Comparison of ENCODE assay signal across 12 cellular contexts in the genomic region with DNA sequence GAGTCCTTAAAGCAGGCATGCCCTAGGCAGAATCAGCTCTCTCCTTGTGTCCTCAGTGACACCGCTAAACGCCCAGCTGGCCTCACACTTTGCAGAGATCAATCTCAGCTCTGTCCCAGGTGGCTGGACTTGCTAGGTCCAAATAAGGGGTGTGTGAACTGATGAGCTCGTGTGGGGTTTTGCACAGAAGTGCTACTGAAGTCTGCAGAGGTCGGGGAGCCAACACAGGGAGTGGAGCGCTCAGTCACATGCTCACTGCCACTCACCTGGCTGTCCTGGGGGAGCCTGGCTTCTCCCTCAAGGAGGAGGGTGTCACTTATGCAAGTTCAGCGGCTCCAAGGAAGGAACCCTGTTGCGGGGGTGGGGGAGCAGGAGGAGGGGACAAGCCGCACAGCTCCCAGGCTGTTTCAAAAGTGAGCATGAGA. TPM values are rescaled to one million over a fixed set of nuclear protein-coding genes. Genes with fewer than 3 reads are reported as not detected.
A peak's percentile ranks its signal among the peaks of the same experiment; 100 is the strongest.
DNase-seq lines count a peak whose midpoint lies in the region; ATAC-seq, FAIRE-seq and TF ChIP-seq lines count a peak whose summit lies in the region.
"Had no signal": no experiment of that assay in that cellular context is flagged by ENCODE, and none has a peak within 500 bp of the region (broad histone marks: within the 10 kb centered on the region; RNA-seq: fewer than 3 reads in every experiment).

No MANE protein-coding gene starts in this region.

- H3K9me1 ChIP-seq in K562 (ENCODE audit: control insufficient read depth, insufficient read depth, low read length): no peaks in the 10 kb centered on the region

- H3K4me3 Mint-ChIP-seq in GM23338 (peak overlapping the region; percentile 2; the same call in 1 of the 3 replicates), memory B cell (no peak overlapping the region)

- peaks cover 43% of the 10 kb centered on the region for H3K4me1 Mint-ChIP-seq in GM23338
- H3K4me1 Mint-ChIP-seq in memory B cell: peaks cover 13% of the 10 kb centered on the region

- no peaks in the 10 kb centered on the region for H3K36me3 Mint-ChIP-seq in GM23338 (ENCODE audit: low read depth)
- no peaks in the 10 kb centered on the region for H3K36me3 Mint-ChIP-seq in memory B cell

- CTCF ChIA-PET in K562 (lab: Yijun Ruan, JAX; ENCODE audit: low intra/inter-chr PET ratio): no interaction called here

- peaks cover 20% of the 10 kb centered on the region; the same call in 1 of the 2 replicates for H3K4me1 ChIP-seq in GM23338 (ENCODE audit: insufficient read depth)
- peaks cover 0 to 29% of the 10 kb centered on the region in 2 experiments; a peak in 2 of 5 replicates for H3K4me1 ChIP-seq in K562 (replicated peaks in 1 of 2; ENCODE audit: control insufficient read depth in 2 of 2, insufficient read depth in 2 of 2, low read length in 2 of 2)
- H3K4me1 ChIP-seq in stomach smooth muscle (ENCODE audit: control insufficient read depth, insufficient read depth, low read length): peaks cover 83% of the 10 kb centered on the region

- no peaks in the 10 kb centered on the region for H4K20me1 ChIP-seq in GM23338 (replicated peaks; ENCODE audit: insufficient read depth)
- H4K20me1 ChIP-seq in K562 (replicated peaks; ENCODE audit: control insufficient read depth, insufficient read depth, low read length): peaks cover 17% of the 10 kb centered on the region

- H3K36me3 ChIP-seq in GM23338 (ENCODE audit: insufficient read depth) (no peaks in the 10 kb centered on the region), K562 (ENCODE audit: control insufficient read depth, insufficient read depth, low read length) (no peaks in the 10 kb centered on the region), stomach smooth muscle (ENCODE audit: control insufficient read depth in 2 of 2, insufficient read depth in 2 of 2, low read length in 2 of 2) (peaks cover 0 to under 1% of the 10 kb centered on the region in 2 donors)

- H3K9ac ChIP-seq in K562 (ENCODE audit: insufficient read depth in 1 of 2, low read depth in 2 of 2, low read length in 2 of 2): no peak overlapping the region
- H3K9ac ChIP-seq in stomach smooth muscle (ENCODE audit: low read length in 2 of 2): peak overlapping the region; percentile 57 to 62

- 0% methylated on average over 8 of the region's 8 CpGs for WGBS in K562 (ENCODE audit: insufficient coverage, low coverage, missing lambda C conversion rate)

- H3K4me3 ChIP-seq in GM23338: no peak overlapping the region
- no peak overlapping the region for H3K4me3 ChIP-seq in K562
- H3K4me3 ChIP-seq in stomach smooth muscle (ENCODE audit: low read length in 2 of 2): peak overlapping the region; percentile 78 to 88

- H3K9me3 Mint-ChIP-seq in GM23338 (no peaks in the 10 kb centered on the region), memory B cell (no peaks in the 10 kb centered on the region)

- POLR2A ChIA-PET in K562 (lab: Yijun Ruan, JAX): no interaction called here

- peaks cover 16% of the 10 kb centered on the region for H3K27me3 Mint-ChIP-seq in GM23338 (ENCODE audit: insufficient read depth, low read depth, poor library complexity)
- H3K27me3 Mint-ChIP-seq in memory B cell: peaks cover 30% of the 10 kb centered on the region

- intact Hi-C loops in K562 (cut with micrococcal nuclease): loop anchor here (5.0 kb wide), 2 partner anchors 143 to 228 kb away; no protein-coding TSS in a partner anchor

- H3K27ac ChIP-seq in GM23338 (ENCODE audit: low read depth) (no peak overlapping the region), K562 (ENCODE audit: extremely low read depth, low read depth, low read length) (no peak overlapping the region), stomach smooth muscle (ENCODE audit: low read length) (peak overlapping the region; percentile 85)

- H3K27ac Mint-ChIP-seq in GM23338 (no peak overlapping the region), memory B cell (no peak overlapping the region)

- H3K9me2 ChIP-seq in GM23338 (ENCODE audit: insufficient read depth): no peaks in the 10 kb centered on the region

- TF ChIP-seq POLR2A in K562 (conservative IDR thresholded peaks at IDR 0.05): no peak

- H3K4me2 ChIP-seq in GM23338 (no peak overlapping the region), K562 (ENCODE audit: insufficient read depth, low read length) (no peak overlapping the region)

- H3K9me3 ChIP-seq in K562 (replicated peaks; ENCODE audit: control insufficient read depth, insufficient read depth, low read depth, low read length) (no peaks in the 10 kb centered on the region), stomach smooth muscle (ENCODE audit: control insufficient read depth in 2 of 2, low read length in 2 of 2) (no peaks in the 10 kb centered on the region)

- FAIRE-seq in K562 (lab: Jason Lieb, UNC): no peak

- no peak for TF ChIP-seq CTCF in GM23338 (conservative IDR thresholded peaks at IDR 0.05; ENCODE audit: low read depth in 2 of 2)
- no peak for TF ChIP-seq CTCF in K562 (IDR thresholded peaks at IDR 0.05 in 2 of 3, conservative IDR thresholded peaks at IDR 0.05 in 1 of 3; ENCODE audit: insufficient read depth in 2 of 3, low read depth in 1 of 3, low read length in 3 of 3)
- TF ChIP-seq CTCF in GM20000 (IDR thresholded peaks at IDR 0.05; ENCODE audit: extremely low read depth, missing control alignments): no peak

- H3K79me2 ChIP-seq in GM23338 (replicated peaks; ENCODE audit: insufficient read depth): no peaks in the 10 kb centered on the region
- no peaks in the 10 kb centered on the region for H3K79me2 ChIP-seq in K562 (ENCODE audit: control insufficient read depth, insufficient read depth, low read length)

- H2AFZ ChIP-seq in GM23338 (peak overlapping the region; percentile 83), K562 (ENCODE audit: low read depth, low read length) (no peak overlapping the region)

- no peak for TF ChIP-seq RAD21 in K562 (CRISPR knock-in tag; conservative IDR thresholded peaks at IDR 0.05 in 1 of 2, IDR thresholded peaks at IDR 0.05 in 1 of 2)

- DNase-seq in GM23338 (ENCODE audit: low spot score) (peak; percentile 27), K562 (ENCODE audit: extremely low read depth in 1 of 4, low spot score in 3 of 4) (peak in 1 of 4 experiments; percentile 39), memory B cell (ENCODE audit: low spot score in 2 of 2) (no peak), GM20000 (ENCODE audit: low spot score) (no peak), middle frontal gyrus (ENCODE audit: extremely low spot score, low spot score) (no peak)
- no peak for DNase-seq in stimulated activated CD4-positive, alpha-beta T cell treated with anti-CD3 and anti-CD28 coated beads, Interleukin-2, amount 100 ng/mL, for 48 hours
- no peak for DNase-seq in activated T-cell treated with anti-CD3 and anti-CD28 coated beads, Interleukin-2, amount 50 U/mL, for 48 hours
- DNase-seq: activated CD8-positive, alpha-beta memory T cell treated with anti-CD3 and anti-CD28 coated beads, Interleukin-2, amount 50 U/mL, for 4 hours; amniotic stem cell; NCI-H146; stimulated activated CD4-positive, alpha-beta T cell treated with anti-CD3 and anti-CD28 coated beads, Interleukin-4, amount 100 ng/mL, for 4 hours had no signal

- no peaks in the 10 kb centered on the region for H3K27me3 ChIP-seq in GM23338 (ENCODE audit: insufficient read depth)
- H3K27me3 ChIP-seq in K562 (ENCODE audit: control insufficient read depth in 2 of 2, insufficient read depth in 2 of 2, low read length in 2 of 2): peaks cover 53 to 83% of the 10 kb centered on the region in 2 experiments
- no peaks in the 10 kb centered on the region for H3K27me3 ChIP-seq in stomach smooth muscle (ENCODE audit: control insufficient read depth in 1 of 2, insufficient read depth in 2 of 2, low read length in 2 of 2)

- no peaks in the 10 kb centered on the region for H3F3A ChIP-seq in GM23338 (replicated peaks; ENCODE audit: low read depth)

- no peak for ATAC-seq in GM23338
- ATAC-seq in K562: no peak
- peak; percentile 15 for ATAC-seq in memory B cell (ENCODE audit: low read depth)

- in situ Hi-C loops in K562 (cut with MboI): no loop called here

- no TSS peak for BruUV-seq in K562 (replicated peaks; lab: Mats Ljungman, UMichigan)

- no peak for TF ChIP-seq EP300 in K562 (IDR thresholded peaks at IDR 0.05; ENCODE audit: low read length)

RNA-seq across cellular contexts. Expression of gene ELN, which starts 2.0 kb away (rescaled TPM):
- total RNA-seq in GM23338 (2014; rRNA removed; shearing (Covaris generic)): 4.0 and 5.6 TPM in 2 replicates
- polyA plus RNA-seq in GM23338 (2016; fragmentation: Nextera tagmentation; extraction: Ambion mirVana): 1.1 TPM in 2 replicates
- total RNA-seq in K562 (2011; cell fraction: chromatin; rRNA removed; ENCODE audit: low replicate concordance): not detected in 2 replicates
- total RNA-seq in K562 (2011; cell fraction: nucleolus; rRNA removed): not detected in 2 replicates
- not detected in 2 replicates for total RNA-seq in K562 (2011; cell fraction: nucleoplasm; rRNA removed)
- not detected in 2 replicates for total RNA-seq in K562 (2014; rRNA removed)
- total RNA-seq in K562 (2014; rRNA removed; fragmentation: Illumina TruSeq; extraction: Trizol): not detected in 2 replicates
- total RNA-seq in K562 (2015; rRNA removed; fragmentation: Illumina TruSeq; extraction: Trizol): not detected in 2 replicates
- 0.20 TPM in 2 replicates for total RNA-seq in K562 (2021)
- polyA plus RNA-seq in K562 (2011; rRNA removed): not detected in 2 replicates
- 0.01 TPM in 1 of 2 replicates, not detected in the other for polyA plus RNA-seq in K562 (2011; cell fraction: cytosol; rRNA removed)
- not detected in 2 replicates for polyA plus RNA-seq in K562 (2011; cell fraction: nucleus; rRNA removed)
- polyA plus RNA-seq in K562 (2012): 0.14 TPM in 1 of 2 replicates, not detected in the other
- polyA plus RNA-seq in K562 (2014; fragmentation: Illumina TruSeq; extraction: Trizol): not detected in 2 replicates
- polyA plus RNA-seq in K562 (2014; fragmentation: Nextera tagmentation; extraction: Ambion mirVana): not detected
- not detected in 2 replicates for polyA plus RNA-seq in K562 (2014; rRNA removed)
- not detected in 2 replicates for polyA minus RNA-seq in K562 (2011; rRNA and poly(A)+ RNA removed)
- not detected in 2 replicates for polyA minus RNA-seq in K562 (2011; cell fraction: cytosol; rRNA and poly(A)+ RNA removed)
- not detected in 2 replicates for polyA minus RNA-seq in K562 (2011; cell fraction: nucleus; rRNA and poly(A)+ RNA removed)

RNA-seq across cellular contexts. Expression of gene LIMK1, which starts 53.6 kb away (rescaled TPM):
- 77.9 and 96.5 TPM in 2 replicates for total RNA-seq in GM23338 (2014; rRNA removed; shearing (Covaris generic))
- polyA plus RNA-seq in GM23338 (2016; fragmentation: Nextera tagmentation; extraction: Ambion mirVana) (13.0 and 17.3 TPM in 2 replicates), K562 (2011; rRNA removed) (14.3 and 17.7 TPM in 2 replicates), K562 (2014; fragmentation: Illumina TruSeq; extraction: Trizol) (24.5 and 36.9 TPM in 2 replicates), K562 (2014; fragmentation: Nextera tagmentation; extraction: Ambion mirVana) (under 1 TPM; 0.14 to 0.38 TPM), K562 (2014; rRNA removed) (15.9 and 18.1 TPM in 2 replicates)
- total RNA-seq in K562 (2011; cell fraction: chromatin; rRNA removed; ENCODE audit: low replicate concordance): 23.2 and 66.1 TPM in 2 replicates
- 28.6 and 29.9 TPM in 2 replicates for total RNA-seq in K562 (2011; cell fraction: nucleolus; rRNA removed)
- 24.9 and 30.2 TPM in 2 replicates for total RNA-seq in K562 (2011; cell fraction: nucleoplasm; rRNA removed)
- total RNA-seq in K562 (2014; rRNA removed) (21.1 and 23.1 TPM in 2 replicates), K562 (2014; rRNA removed; fragmentation: Illumina TruSeq; extraction: Trizol) (5.1 and 6.4 TPM in 2 replicates), K562 (2015; rRNA removed; fragmentation: Illumina TruSeq; extraction: Trizol) (15.0 and 16.0 TPM in 2 replicates), K562 (2021) (29.0 and 30.0 TPM in 2 replicates)
- polyA plus RNA-seq in K562 (2011; cell fraction: cytosol; rRNA removed): 17.9 and 46.8 TPM in 2 replicates
- polyA plus RNA-seq in K562 (2011; cell fraction: nucleus; rRNA removed): 22.4 and 50.0 TPM in 2 replicates
- 18.8 and 23.1 TPM in 2 replicates for polyA plus RNA-seq in K562 (2012)
- polyA minus RNA-seq in K562 (2011; rRNA and poly(A)+ RNA removed): 6.9 and 18.5 TPM in 2 replicates
- polyA minus RNA-seq in K562 (2011; cell fraction: cytosol; rRNA and poly(A)+ RNA removed): 15.1 and 16.3 TPM in 2 replicates
- polyA minus RNA-seq in K562 (2011; cell fraction: nucleus; rRNA and poly(A)+ RNA removed): 6.2 and 7.5 TPM in 2 replicates

Comparison
In these comparisons a context has a peak if more than half of its experiments do, and no peak if none do; other contexts are left out.
1. H3K4me3 ChIP-seq: peak in stomach smooth muscle (2 of 2); none in GM23338 (single experiment) and K562 (single experiment).
2. H3K9ac ChIP-seq: peak in stomach smooth muscle (2 of 2); none in K562 (0 of 2).